8 cellular contexts compared by ENCODE assay signal in the genomic region with DNA sequence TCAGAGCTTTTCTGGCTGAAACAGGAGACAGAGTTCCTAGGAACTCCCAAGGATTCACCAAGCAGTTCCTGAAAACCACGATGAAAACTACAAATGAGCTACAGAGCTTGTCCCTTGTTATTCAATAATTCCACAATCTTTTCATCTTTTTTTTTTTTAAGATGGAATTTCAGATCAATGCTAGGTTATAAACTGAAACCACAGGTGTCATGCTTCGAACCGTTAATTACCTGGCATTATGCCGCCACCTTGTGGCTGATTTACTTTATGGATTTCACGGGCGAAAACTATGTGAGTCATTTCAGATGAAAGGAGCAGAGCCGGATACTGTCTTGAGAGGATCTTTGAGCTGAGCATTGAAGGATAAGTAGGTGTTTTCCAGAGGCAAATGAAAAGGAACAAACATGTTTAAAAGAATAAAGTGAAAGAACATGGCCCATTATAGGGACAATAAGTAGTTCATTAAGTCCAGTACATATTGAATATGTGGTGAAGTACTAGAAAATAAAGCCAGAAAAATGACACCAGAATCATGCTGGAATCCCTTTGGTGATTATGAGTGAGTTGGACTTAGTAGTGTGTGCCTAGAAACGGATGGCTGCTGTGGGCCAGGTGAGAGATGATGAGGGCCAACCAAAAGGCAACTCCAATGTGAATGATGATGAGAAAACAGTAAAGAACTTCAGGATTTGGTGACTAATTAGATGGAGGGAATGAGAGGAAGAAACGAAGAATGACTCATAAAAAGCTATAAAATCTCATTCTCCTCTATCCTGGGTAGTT. TPM values are rescaled to one million over a fixed set of nuclear protein-coding genes. Genes with fewer than 3 reads are reported as not detected.
DNase-seq lines count a peak whose midpoint lies in the region; ATAC-seq and TF ChIP-seq lines count a peak whose summit lies in the region.

No MANE protein-coding gene starts in this region.

- H3K27me3 Mint-ChIP-seq in naive thymus-derived CD4-positive, alpha-beta T cell, result no peaks in the 10 kb centered on the region

- POLR2A ChIA-PET in naive thymus-derived CD4-positive, alpha-beta T cell (lab: Charles Lee), result interaction anchor here (0.6 to 2.0 kb wide), 6 partner anchors 36 to 632 kb away, joined by 3 to 6 read pairs (median 4); a partner anchor contains a TSS

- no peaks in the 10 kb centered on the region for H3K9me3 Mint-ChIP-seq in naive thymus-derived CD4-positive, alpha-beta T cell

- TF ChIP-seq CTCF in OCI-LY1 (IDR thresholded peaks at IDR 0.05; ENCODE audit: low read length) (peak; percentile 98), epithelial cell of esophagus (IDR thresholded peaks at IDR 0.05; ENCODE audit: insufficient read depth, low read depth, low read length, missing control alignments) (peak; percentile 75)

- peak overlapping the region; percentile 37 for H3K27ac ChIP-seq in OCI-LY1 (ENCODE audit: low read depth, low read length, poor library complexity, severe bottlenecking)
- no peak overlapping the region for H3K27ac ChIP-seq in naive thymus-derived CD4-positive, alpha-beta T cell (ENCODE audit: low read depth, low read length)

- peak overlapping the region; percentile 19; the same call in 1 of the 2 replicates for H3K4me2 ChIP-seq in OCI-LY1 (ENCODE audit: low read length)

- H3K36me3 Mint-ChIP-seq in naive thymus-derived CD4-positive, alpha-beta T cell, result peaks cover 0 to 7% (median 3%) of the 10 kb centered on the region in 5 donors

- H4K20me1 ChIP-seq in OCI-LY1 (ENCODE audit: insufficient read depth, low read length), result no peaks in the 10 kb centered on the region

- no peaks in the 10 kb centered on the region for H3K27me3 ChIP-seq in OCI-LY1 (ENCODE audit: insufficient read depth, low read length)
- no peaks in the 10 kb centered on the region for H3K27me3 ChIP-seq in naive thymus-derived CD4-positive, alpha-beta T cell (ENCODE audit: control insufficient read depth in 2 of 2, insufficient read depth in 2 of 2, low read length in 2 of 2)

- peak overlapping the region; percentile 8; the same call in 1 of the 2 replicates for H3K9ac ChIP-seq in OCI-LY1 (ENCODE audit: low read length)

- no peaks in the 10 kb centered on the region for H3K9me2 ChIP-seq in OCI-LY1 (ENCODE audit: low read depth, low read length)

- H3K4me1 ChIP-seq in OCI-LY1 (ENCODE audit: insufficient read depth, low read length, severe bottlenecking), result peaks cover 27% of the 10 kb centered on the region
- peaks cover 3% of the 10 kb centered on the region in 2 donors for H3K4me1 ChIP-seq in naive thymus-derived CD4-positive, alpha-beta T cell (ENCODE audit: control insufficient read depth in 2 of 2, insufficient read depth in 2 of 2, low read length in 2 of 2)

- DNase-seq in CD1c-positive myeloid dendritic cell (ENCODE audit: extremely low spot score) (peak; percentile 82), HuH-7 (ENCODE audit: low spot score) (peak; percentile 43), epithelial cell of esophagus (ENCODE audit: low read depth) (peak; percentile 84)
- DNase-seq in activated CD8-positive, alpha-beta memory T cell treated with anti-CD3 and anti-CD28 coated beads, Interleukin-2, amount 50 U/mL, for 48 hours, result peak; percentile 85
- peak; percentile 48 to 84 (median 81) for DNase-seq in naive thymus-derived CD4-positive, alpha-beta T cell
- peak; percentile 49 to 67 for DNase-seq in stimulated activated CD8-positive, alpha-beta memory T cell treated with anti-CD3 and anti-CD28 coated beads, Interleukin-7, amount 100 ng/mL, for 48 hours (ENCODE audit: extremely low read depth in 1 of 2, low read depth in 1 of 2)

- peak overlapping the region in 1 of 10 donors; percentile 20 for H3K4me3 Mint-ChIP-seq in naive thymus-derived CD4-positive, alpha-beta T cell

- peak overlapping the region in 4 of 9 donors; percentile 13 to 73 (median 41) for H3K27ac Mint-ChIP-seq in naive thymus-derived CD4-positive, alpha-beta T cell

- no peaks in the 10 kb centered on the region for H3K9me3 ChIP-seq in OCI-LY1 (ENCODE audit: low read length)
- no peaks in the 10 kb centered on the region for H3K9me3 ChIP-seq in naive thymus-derived CD4-positive, alpha-beta T cell (ENCODE audit: control insufficient read depth in 2 of 3, low read length in 3 of 3)

- peaks cover 7 to 23% (median 8%) of the 10 kb centered on the region in 7 donors for H3K4me1 Mint-ChIP-seq in naive thymus-derived CD4-positive, alpha-beta T cell

- peaks cover 5% of the 10 kb centered on the region; the same call in 1 of the 2 replicates for H3K36me3 ChIP-seq in OCI-LY1 (ENCODE audit: insufficient read depth, low read length)
- no peaks in the 10 kb centered on the region for H3K36me3 ChIP-seq in naive thymus-derived CD4-positive, alpha-beta T cell (ENCODE audit: control insufficient read depth in 2 of 3, insufficient read depth in 3 of 3, low read length in 3 of 3)

- intact Hi-C loops in naive thymus-derived CD4-positive, alpha-beta T cell (cut with micrococcal nuclease), result loop anchor here (1.0 to 5.0 kb wide), 10 partner anchors 22 to 880 kb away; a partner anchor contains a TSS

- no peaks in the 10 kb centered on the region for H3K79me2 ChIP-seq in OCI-LY1 (ENCODE audit: insufficient read depth, low read length)

- H3F3A ChIP-seq in OCI-LY1 (ENCODE audit: insufficient read depth, low read length), result no peaks in the 10 kb centered on the region

- CTCF ChIA-PET in naive thymus-derived CD4-positive, alpha-beta T cell (lab: Charles Lee), result interaction anchor here (0.6 to 5.0 kb wide), 30 partner anchors 9 to 952 kb away, joined by 3 to 99 read pairs (median 5); no protein-coding TSS in a partner anchor

- peak; percentile 76 for ATAC-seq in GM19452 (IDR thresholded peaks at IDR 0.05; ENCODE audit: unreplicated experiment)
- peak; percentile 98 for ATAC-seq in naive thymus-derived CD4-positive, alpha-beta T cell

- H3K4me3 ChIP-seq in OCI-LY1 (ENCODE audit: low read depth, low read length, poor library complexity, severe bottlenecking) (no peak overlapping the region), epithelial cell of esophagus (ENCODE audit: low read length) (no peak overlapping the region)
- H3K4me3 ChIP-seq in naive thymus-derived CD4-positive, alpha-beta T cell (ENCODE audit: low read length), result no peak overlapping the region

- H2AFZ ChIP-seq in OCI-LY1 (ENCODE audit: low read length), result no peak overlapping the region; the same call in 1 of the 2 replicates

RNA-seq across cellular contexts. Expression of a gene that starts 3.5 kb away (rescaled TPM):
- 10 to 100 TPM in 2 of 5 experiments, 1 to 10 TPM in 3; 3.1 to 13.9 (median 4.9) TPM for total RNA-seq in naive thymus-derived CD4-positive, alpha-beta T cell
- polyA plus RNA-seq in naive thymus-derived CD4-positive, alpha-beta T cell, result under 1 TPM in 1 of 2 donors, not detected in 1; 0.26 TPM

RNA-seq across cellular contexts. Expression of a gene that starts 26.5 kb away (rescaled TPM):
- 10 to 100 TPM; 11.3 to 20.3 (median 15.8) TPM for total RNA-seq in naive thymus-derived CD4-positive, alpha-beta T cell
- 10 to 100 TPM; 13.8 to 21.1 TPM for polyA plus RNA-seq in naive thymus-derived CD4-positive, alpha-beta T cell

RNA-seq across cellular contexts. Expression of a gene that starts 29.9 kb away (rescaled TPM):
- 10 to 100 TPM; 29.9 to 75.2 (median 63.1) TPM for total RNA-seq in naive thymus-derived CD4-positive, alpha-beta T cell
- 10 to 100 TPM; 27.4 to 28.5 TPM for polyA plus RNA-seq in naive thymus-derived CD4-positive, alpha-beta T cell
